ENCODE assay signal across 15 cellular contexts in genomic region chr12:27290501-27291168, GRCh38. TPM values are rescaled to one million over a fixed set of nuclear protein-coding genes. Genes with fewer than 3 reads are reported as not detected.
A peak's percentile ranks its signal among the peaks of the same experiment; 100 is the strongest.
DNase-seq lines count a peak whose midpoint lies in the region; ATAC-seq, FAIRE-seq and TF ChIP-seq lines count a peak whose summit lies in the region.
"Had no signal": no experiment of that assay in that cellular context is flagged by ENCODE, and none has a peak within 500 bp of the region (broad histone marks: within the 10 kb centered on the region; RNA-seq: fewer than 3 reads in every experiment).

No MANE protein-coding gene starts in this region.

- H3K4me3 ChIP-seq in GM06990 (replicated peaks; ENCODE audit: low read depth, low read length), result no peak overlapping the region
- H3K4me3 ChIP-seq: Peyer's patch had no signal

- ATAC-seq in HG03432 (IDR thresholded peaks at IDR 0.05; ENCODE audit: unreplicated experiment), result peak; percentile 46
- ATAC-seq: HCT116; stimulated activated effector memory CD8-positive, alpha-beta T cell treated with anti-CD3 and anti-CD28 coated beads, Interleukin-12 subunit alpha, Interleukin-12 subunit beta, amount 100 ng/mL, for 72 hours had no signal

- DNase-seq in GM06990 (ENCODE audit: extremely low read depth, insufficient read length) (peak; percentile 52), dermis blood vessel endothelial cell (peak; percentile 61), retina (peak; percentile 15), RCC 7860 (ENCODE audit: low spot score) (no peak), KG1 (lab: John Stamatoyannopoulos, UW) (no peak), cerebellar nuclear complex (lab: John Stamatoyannopoulos, UW) (no peak)
- DNase-seq: activated CD8-positive, alpha-beta memory T cell treated with anti-CD3 and anti-CD28 coated beads for 24 hours; IMR-90; mesenchymal stem cell; NCI-H1048; NCI-H446 treated with DMSO at 0.1 percent for 48 hours; Peyer's patch had no signal

- H3K27me3 ChIP-seq in GM06990 (replicated peaks; ENCODE audit: control insufficient read depth, insufficient read depth, low read length), result no peaks in the 10 kb centered on the region
- H3K27me3 ChIP-seq: Peyer's patch had no signal

- FAIRE-seq in RCC 7860 (lab: Jason Lieb, UNC), result no peak

- peaks cover 3% of the 10 kb centered on the region; the same call in 1 of the 2 replicates for H3K36me3 ChIP-seq in GM06990 (ENCODE audit: control insufficient read depth, insufficient read depth, low read length)
- H3K36me3 ChIP-seq: Peyer's patch had no signal

- no peak for TF ChIP-seq CTCF in GM06990 (IDR thresholded peaks at IDR 0.05; ENCODE audit: insufficient read depth, low read length, poor library complexity, severe bottlenecking)

RNA-seq across cellular contexts. Expression of gene BMAL2, which starts 42.0 kb away (rescaled TPM):
- 43.6 and 55.0 TPM in 2 replicates for total RNA-seq in dermis blood vessel endothelial cell

RNA-seq across cellular contexts. Expression of gene STK38L, which starts 46.5 kb away (rescaled TPM):
- total RNA-seq in dermis blood vessel endothelial cell, result 75.9 and 91.6 TPM in 2 replicates

Comparison
In these comparisons a context has a peak if more than half of its experiments do, and no peak if none do; other contexts are left out.
1. DNase-seq: peak in GM06990 (single experiment), dermis blood vessel endothelial cell (single experiment) and retina (single experiment); none in RCC 7860 (single experiment), KG1 (single experiment) and cerebellar nuclear complex (0 of 2).